Comparison of ENCODE assay signal across 1 cellular context in the genomic region with DNA sequence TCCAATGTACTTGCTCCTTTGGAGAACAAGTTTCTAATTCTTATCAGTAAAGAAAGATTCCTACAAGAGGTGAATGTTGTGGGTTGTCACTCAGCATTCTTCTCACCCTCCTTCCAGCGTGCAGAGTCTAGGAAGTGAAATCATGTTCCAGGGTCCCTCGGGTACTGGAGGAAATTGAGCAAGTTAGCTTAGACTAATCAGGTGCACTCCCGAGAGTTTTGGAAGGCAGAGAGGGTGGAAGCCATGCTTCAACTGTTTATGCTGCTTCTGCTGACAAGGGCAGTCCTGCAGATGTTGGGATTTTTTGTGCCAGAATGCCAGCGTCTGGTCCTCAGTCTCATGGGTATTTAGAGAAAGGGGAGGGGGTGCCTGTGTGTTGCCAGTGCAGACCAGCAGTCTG.
TF ChIP-seq lines count a peak whose summit lies in the region.

No MANE protein-coding gene starts in this region.

TF ChIP-seq in H1, 55 proteins besides CTCF, POLR2A, EP300 and RAD21 (continued from another document):
- TF ChIP-seq HDAC2 (IDR thresholded peaks at IDR 0.05; ENCODE audit: borderline replicate concordance in 1 of 2, low read depth in 2 of 2, low read length in 2 of 2) (no peak), TEAD4 (IDR thresholded peaks at IDR 0.05; ENCODE audit: low read depth, low read length) (no peak), SRF (IDR thresholded peaks at IDR 0.05; ENCODE audit: low read depth, low read length) (no peak), POU5F1 (IDR thresholded peaks at IDR 0.05; ENCODE audit: low read depth, low read length) (no peak), HDAC6 (IDR thresholded peaks at IDR 0.05; ENCODE audit: low read depth, low read length) (no peak), SIX5 (IDR thresholded peaks at IDR 0.05; ENCODE audit: low read depth, low read length) (no peak), TBP (IDR thresholded peaks at IDR 0.05; ENCODE audit: low read depth, low read length) (no peak), SIN3A (conservative IDR thresholded peaks at IDR 0.05 in 1 of 2, IDR thresholded peaks at IDR 0.05 in 1 of 2; ENCODE audit: low read depth in 1 of 2, low read length in 2 of 2) (no peak), SIRT6 (IDR thresholded peaks at IDR 0.05; ENCODE audit: low read length) (no peak), CBX8 (IDR thresholded peaks at IDR 0.05; ENCODE audit: borderline replicate concordance, low read depth, low read length) (no peak), TAF1 (IDR thresholded peaks at IDR 0.05; ENCODE audit: low read depth, low read length) (no peak), MAFK (IDR thresholded peaks at IDR 0.05; ENCODE audit: low read depth, low read length) (no peak)
- TF ChIP-seq, protein P1, sequence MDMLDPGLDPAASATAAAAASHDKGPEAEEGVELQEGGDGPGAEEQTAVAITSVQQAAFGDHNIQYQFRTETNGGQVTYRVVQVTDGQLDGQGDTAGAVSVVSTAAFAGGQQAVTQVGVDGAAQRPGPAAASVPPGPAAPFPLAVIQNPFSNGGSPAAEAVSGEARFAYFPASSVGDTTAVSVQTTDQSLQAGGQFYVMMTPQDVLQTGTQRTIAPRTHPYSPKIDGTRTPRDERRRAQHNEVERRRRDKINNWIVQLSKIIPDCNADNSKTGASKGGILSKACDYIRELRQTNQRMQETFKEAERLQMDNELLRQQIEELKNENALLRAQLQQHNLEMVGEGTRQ (IDR thresholded peaks at IDR 0.05; ENCODE audit: low read length) = no peak
